In genomic region chr16:88582912-88583575, GRCh38 we compare ENCODE assay signal across 27 cellular contexts. TPM values are rescaled to one million over a fixed set of nuclear protein-coding genes. Genes with fewer than 3 reads are reported as not detected.
DNase-seq lines count a peak whose midpoint lies in the region; ATAC-seq, FAIRE-seq and TF ChIP-seq lines count a peak whose summit lies in the region.
"Had no signal": no experiment of that assay in that cellular context is flagged by ENCODE, and none has a peak within 500 bp of the region (broad histone marks: within the 10 kb centered on the region; RNA-seq: fewer than 3 reads in every experiment).

No MANE protein-coding gene starts in this region.

- no TSS peak for BruUV-seq in HepG2 (replicated peaks; lab: Mats Ljungman, UMichigan)

- H3K79me2 ChIP-seq in HepG2 (ENCODE audit: insufficient read depth, low read length): peaks cover 32% of the 10 kb centered on the region

- H3K9me3 ChIP-seq in HepG2 (ENCODE audit: low read length) (no peaks in the 10 kb centered on the region), right lobe of liver (no peaks in the 10 kb centered on the region)

- no peaks in the 10 kb centered on the region for H3K27me3 Mint-ChIP-seq in activated CD4-positive, alpha-beta T cell treated with anti-CD3 and anti-CD28 coated beads for 36 hours
- no peaks in the 10 kb centered on the region for H3K27me3 Mint-ChIP-seq in activated CD4-positive, alpha-beta T cell treated with anti-CD3 and anti-CD28 coated beads, Interleukin-2, amount 10 ng/mL, durations not matched to agents 24 days and 14 days
- H3K27me3 Mint-ChIP-seq in activated naive CD8-positive, alpha-beta T cell treated with anti-CD3 and anti-CD28 coated beads for 36 hours: no peaks in the 10 kb centered on the region

- WGBS in HepG2 (ENCODE audit: low lambda C conversion rate): 99% methylated on average over 14 of the region's 14 CpGs
- WGBS in right lobe of liver (ENCODE audit: insufficient coverage, low coverage, low lambda C conversion rate, missing lambda C conversion rate): 76% methylated on average over 11 of the region's 14 CpGs

- H3K4me2 ChIP-seq in HepG2 (ENCODE audit: low read depth, low read length): no peak overlapping the region

- FAIRE-seq in HepG2 (lab: Jason Lieb, UNC): no peak
- FAIRE-seq: D721Med, GM18507 had no signal

- ATAC-seq in activated CD4-positive, alpha-beta T cell treated with anti-CD3 and anti-CD28 coated beads for 36 hours: peak; percentile 42
- no peak for ATAC-seq in HepG2
- ATAC-seq in right lobe of liver: no peak

- H3K9ac ChIP-seq in HepG2 (ENCODE audit: insufficient read depth, low read depth, low read length): no peak overlapping the region

- H3K4me3 Mint-ChIP-seq in activated CD4-positive, alpha-beta T cell treated with anti-CD3 and anti-CD28 coated beads for 36 hours: no peak overlapping the region
- H3K4me3 Mint-ChIP-seq in activated CD4-positive, alpha-beta T cell treated with anti-CD3 and anti-CD28 coated beads, Interleukin-2, amount 10 ng/mL, durations not matched to agents 24 days and 14 days: no peak overlapping the region
- no peak overlapping the region for H3K4me3 Mint-ChIP-seq in activated naive CD8-positive, alpha-beta T cell treated with anti-CD3 and anti-CD28 coated beads for 36 hours

- H3K4me3 ChIP-seq in HepG2 (replicated peaks in 1 of 3; ENCODE audit: insufficient read depth in 1 of 3, low read depth in 2 of 3, low read length in 3 of 3) (no peak overlapping the region), right lobe of liver (no peak overlapping the region)
- H3K4me3 ChIP-seq: SK-N-MC had no signal

- peaks cover 55 to 83% of the 10 kb centered on the region in 2 experiments for H3K36me3 ChIP-seq in HepG2 (replicated peaks in 1 of 2; ENCODE audit: control insufficient read depth in 1 of 2, insufficient read depth in 2 of 2, low read length in 2 of 2)
- H3K36me3 ChIP-seq in right lobe of liver: peaks cover 0 to 25% (median 11%) of the 10 kb centered on the region in 4 donors

- TF ChIP-seq RAD21 in HepG2 (CRISPR knock-in tag; IDR thresholded peaks at IDR 0.05): no peak

- no peak for TF ChIP-seq EP300 in HepG2 (IDR thresholded peaks at IDR 0.05; ENCODE audit: low read depth in 2 of 2, low read length in 2 of 2)
- no peak for TF ChIP-seq EP300 in HepG2 (CRISPR knock-in tag; IDR thresholded peaks at IDR 0.05; ENCODE audit: borderline replicate concordance)

- intact Hi-C loops in activated CD4-positive, alpha-beta T cell treated with anti-CD3 and anti-CD28 coated beads for 36 hours (cut with DNase I, micrococcal nuclease): loop anchor here in 1 of 2 experiments (5.0 kb wide), 1 partner anchor 39 kb away; no protein-coding TSS in a partner anchor
- intact Hi-C loops in activated CD4-positive, alpha-beta T cell treated with anti-CD3 and anti-CD28 coated beads, Interleukin-2, amount 10 ng/mL, durations not matched to agents 24 days and 14 days (cut with micrococcal nuclease): no loop called here
- intact Hi-C loops in HepG2 (cut with micrococcal nuclease; ENCODE audit: unreplicated experiment) (no loop called here), right lobe of liver (cut with DNase I) (no loop called here)

- TF ChIP-seq CTCF in HepG2 (CRISPR knock-in tag; IDR thresholded peaks at IDR 0.05) (no peak), right lobe of liver (IDR thresholded peaks at IDR 0.05) (no peak), GM20000 (IDR thresholded peaks at IDR 0.05; ENCODE audit: extremely low read depth, missing control alignments) (no peak)

- CTCF ChIA-PET in activated CD4-positive, alpha-beta T cell treated with anti-CD3 and anti-CD28 coated beads for 36 hours (lab: Charles Lee): interaction anchor here (0.8 kb wide), 1 partner anchor 28 kb away, joined by 3 read pairs; no protein-coding TSS in a partner anchor
- CTCF ChIA-PET in HepG2 (lab: Yijun Ruan, JAX; ENCODE audit: low intra/inter-chr PET ratio, low total read pairs): no interaction called here

- peaks cover 49% of the 10 kb centered on the region for H3K4me1 Mint-ChIP-seq in activated CD4-positive, alpha-beta T cell treated with anti-CD3 and anti-CD28 coated beads for 36 hours
- peaks cover 21% of the 10 kb centered on the region for H3K4me1 Mint-ChIP-seq in activated CD4-positive, alpha-beta T cell treated with anti-CD3 and anti-CD28 coated beads, Interleukin-2, amount 10 ng/mL, durations not matched to agents 24 days and 14 days
- peaks cover 27% of the 10 kb centered on the region for H3K4me1 Mint-ChIP-seq in activated naive CD8-positive, alpha-beta T cell treated with anti-CD3 and anti-CD28 coated beads for 36 hours

- in situ Hi-C loops in HepG2 (cut with HindIII; ENCODE audit: extremely low pct_ligation_motif_present, low pct_unique_long_range_greater_than_20kb): no loop called here

- POLR2A ChIA-PET in activated CD4-positive, alpha-beta T cell treated with anti-CD3 and anti-CD28 coated beads for 36 hours (lab: Charles Lee): no interaction called here
- POLR2A ChIA-PET in HepG2 (lab: Yijun Ruan, JAX): interaction anchor here (1.6 kb wide), 1 partner anchor 13 kb away, joined by 5 read pairs; the partner anchor contains the start of gene ZC3H18

- H3K27ac Mint-ChIP-seq in activated CD4-positive, alpha-beta T cell treated with anti-CD3 and anti-CD28 coated beads for 36 hours: no peak overlapping the region
- H3K27ac Mint-ChIP-seq in activated CD4-positive, alpha-beta T cell treated with anti-CD3 and anti-CD28 coated beads, Interleukin-2, amount 10 ng/mL, durations not matched to agents 24 days and 14 days: no peak overlapping the region
- peak overlapping the region; percentile 16 for H3K27ac Mint-ChIP-seq in activated naive CD8-positive, alpha-beta T cell treated with anti-CD3 and anti-CD28 coated beads for 36 hours

- H3K27me3 ChIP-seq in HepG2 (ENCODE audit: control insufficient read depth in 1 of 2, insufficient read depth in 2 of 2, low read length in 2 of 2): no peaks in the 10 kb centered on the region
- H3K27me3 ChIP-seq in right lobe of liver: no peaks in the 10 kb centered on the region

- H3K36me3 Mint-ChIP-seq in activated CD4-positive, alpha-beta T cell treated with anti-CD3 and anti-CD28 coated beads for 36 hours (ENCODE audit: low read depth): peaks cover 46% of the 10 kb centered on the region
- peaks cover 50% of the 10 kb centered on the region for H3K36me3 Mint-ChIP-seq in activated CD4-positive, alpha-beta T cell treated with anti-CD3 and anti-CD28 coated beads, Interleukin-2, amount 10 ng/mL, durations not matched to agents 24 days and 14 days (ENCODE audit: low read depth)
- H3K36me3 Mint-ChIP-seq in activated naive CD8-positive, alpha-beta T cell treated with anti-CD3 and anti-CD28 coated beads for 36 hours: peaks cover 24% of the 10 kb centered on the region

- H3K27ac ChIP-seq in HepG2 (ENCODE audit: extremely low read length, insufficient read depth, low read length): no peak overlapping the region
- no peak overlapping the region for H3K27ac ChIP-seq in right lobe of liver
- H3K27ac ChIP-seq: 22Rv1, RWPE1, SK-N-MC had no signal

- H4K20me1 ChIP-seq in HepG2 (ENCODE audit: insufficient read depth, low read length): no peaks in the 10 kb centered on the region; the same call in 1 of the 2 replicates

- H3K9me3 Mint-ChIP-seq in activated CD4-positive, alpha-beta T cell treated with anti-CD3 and anti-CD28 coated beads for 36 hours (ENCODE audit: low read depth): no peaks in the 10 kb centered on the region
- no peaks in the 10 kb centered on the region for H3K9me3 Mint-ChIP-seq in activated CD4-positive, alpha-beta T cell treated with anti-CD3 and anti-CD28 coated beads, Interleukin-2, amount 10 ng/mL, durations not matched to agents 24 days and 14 days
- H3K9me3 Mint-ChIP-seq in activated naive CD8-positive, alpha-beta T cell treated with anti-CD3 and anti-CD28 coated beads for 36 hours: no peaks in the 10 kb centered on the region

- no peak for TF ChIP-seq POLR2A in HepG2 (IDR thresholded peaks at IDR 0.05; ENCODE audit: insufficient read depth in 1 of 2, low read depth in 2 of 2, low read length in 2 of 2)
- TF ChIP-seq POLR2A in right lobe of liver (IDR thresholded peaks at IDR 0.05): no peak

- H3K4me1 ChIP-seq in HepG2 (ENCODE audit: insufficient read depth, low read length): no peaks in the 10 kb centered on the region
- no peaks in the 10 kb centered on the region for H3K4me1 ChIP-seq in right lobe of liver

- H2AFZ ChIP-seq in HepG2 (ENCODE audit: low read length): no peak overlapping the region

- peak; percentile 27 for DNase-seq in activated CD4-positive, alpha-beta T cell treated with anti-CD3 and anti-CD28 coated beads for 36 hours
- no peak for DNase-seq in activated CD4-positive, alpha-beta T cell treated with anti-CD3 and anti-CD28 coated beads, Interleukin-2, amount 10 ng/mL, durations not matched to agents 24 days and 14 days
- DNase-seq in HepG2 (ENCODE audit: low spot score): no peak
- no peak for DNase-seq in right lobe of liver
- no peak for DNase-seq in activated naive CD8-positive, alpha-beta T cell treated with anti-CD3 and anti-CD28 coated beads for 36 hours
- no peak for DNase-seq in OCI-M1 (lab: John Stamatoyannopoulos, UW)
- no peak for DNase-seq in GM20000 (ENCODE audit: low spot score)
- no peak for DNase-seq in NCI-H1092 treated with DMSO at 0.1 percent for 48 hours (lab: John Stamatoyannopoulos, UW)
- DNase-seq: AML-193, C1 segment of cervical spinal cord, DMS53, GDM1, KBM-7, MM.1S, NCI-H1092, NCI-H1436 treated with DMSO at 0.1 percent for 48 hours, NCI-H1930, NCI-H510A treated with DMSO at 0.1 percent for 48 hours, NCI-H748 treated with DMSO at 0.1 percent for 48 hours, SHP77 treated with DMSO at 0.1 percent for 48 hours had no signal

RNA-seq across cellular contexts. Expression of gene ZC3H18, which starts 12.8 kb away (rescaled TPM):
- 10 to 100 TPM; 70.0 to 76.4 TPM for total RNA-seq in activated CD4-positive, alpha-beta T cell treated with anti-CD3 and anti-CD28 coated beads for 36 hours
- total RNA-seq in activated CD4-positive, alpha-beta T cell treated with anti-CD3 and anti-CD28 coated beads, Interleukin-2, amount 10 ng/mL, durations not matched to agents 24 days and 14 days: 106 and 118 TPM in 2 replicates
- 19.7 and 27.4 TPM in 2 replicates for total RNA-seq in HepG2 (2016; rRNA removed; fragmentation: Illumina TruSeq; extraction: Trizol)
- total RNA-seq in HepG2 (2016; cell fraction: cytosol; rRNA removed; fragmentation: Illumina TruSeq; extraction: Trizol; ENCODE audit: low read depth): 19.4 and 24.7 TPM in 2 replicates
- total RNA-seq in HepG2 (2016; cell fraction: insoluble cytoplasmic fraction; rRNA removed; fragmentation: Illumina TruSeq; extraction: Trizol): 14.3 and 27.1 TPM in 2 replicates
- 13.2 and 13.7 TPM in 2 replicates for total RNA-seq in HepG2 (2016; cell fraction: membrane; rRNA removed; fragmentation: Illumina TruSeq; extraction: Trizol)
- 23.0 and 25.0 TPM in 2 replicates for total RNA-seq in HepG2 (2016; cell fraction: nucleus; rRNA removed; fragmentation: Illumina TruSeq; extraction: Trizol)
- 11.2 and 12.7 TPM in 2 replicates for polyA plus RNA-seq in HepG2 (2011; rRNA removed)
- polyA plus RNA-seq in HepG2 (2011; cell fraction: cytosol; rRNA removed): 5.1 and 6.6 TPM in 2 replicates
- polyA plus RNA-seq in HepG2 (2011; cell fraction: nucleus; rRNA removed): 52.8 and 62.1 TPM in 2 replicates
- 25.6 and 26.4 TPM in 2 replicates for polyA plus RNA-seq in HepG2 (2012)
- polyA plus RNA-seq in HepG2 (2016; cell fraction: cytosol; fragmentation: Illumina TruSeq; extraction: Trizol; ENCODE audit: low read depth): 2.5 and 2.8 TPM in 2 replicates
- 25.5 and 39.1 TPM in 2 replicates for polyA plus RNA-seq in HepG2 (2016; cell fraction: insoluble cytoplasmic fraction; fragmentation: Illumina TruSeq; extraction: Trizol; ENCODE audit: low read depth)
- polyA plus RNA-seq in HepG2 (2016; cell fraction: membrane; fragmentation: Illumina TruSeq; extraction: Trizol; ENCODE audit: low read depth): 6.0 and 7.1 TPM in 2 replicates
- 81.5 and 103 TPM in 2 replicates for polyA plus RNA-seq in HepG2 (2016; cell fraction: nucleus; fragmentation: Illumina TruSeq; extraction: Trizol; ENCODE audit: insufficient read depth, low read depth)
- polyA minus RNA-seq in HepG2 (2011; rRNA and poly(A)+ RNA removed; ENCODE audit: low replicate concordance): 8.7 and 11.6 TPM in 2 replicates
- polyA minus RNA-seq in HepG2 (2011; cell fraction: cytosol; rRNA and poly(A)+ RNA removed): 9.7 and 11.0 TPM in 2 replicates
- 21.3 and 25.5 TPM in 2 replicates for polyA minus RNA-seq in HepG2 (2011; cell fraction: nucleus; rRNA and poly(A)+ RNA removed)
- 10 to 100 TPM in 5 of 6 experiments, 1 to 10 TPM in 1; 8.7 to 22.8 (median 16.4) TPM for total RNA-seq in right lobe of liver
- 10 to 100 TPM; 84.3 to 86.8 TPM for total RNA-seq in activated naive CD8-positive, alpha-beta T cell treated with anti-CD3 and anti-CD28 coated beads for 36 hours

RNA-seq across cellular contexts. Expression of gene IL17C, which starts 55.3 kb away (rescaled TPM):
- under 1 TPM in 1 of 2 experiments, not detected in 1; 0.18 TPM for total RNA-seq in activated CD4-positive, alpha-beta T cell treated with anti-CD3 and anti-CD28 coated beads for 36 hours
- total RNA-seq in activated CD4-positive, alpha-beta T cell treated with anti-CD3 and anti-CD28 coated beads, Interleukin-2, amount 10 ng/mL, durations not matched to agents 24 days and 14 days: not detected in 2 replicates
- total RNA-seq in HepG2 (2016; rRNA removed; fragmentation: Illumina TruSeq; extraction: Trizol) (not detected in 2 replicates), right lobe of liver (not detected)
- total RNA-seq in HepG2 (2016; cell fraction: cytosol; rRNA removed; fragmentation: Illumina TruSeq; extraction: Trizol; ENCODE audit: low read depth): not detected in 2 replicates
- total RNA-seq in HepG2 (2016; cell fraction: insoluble cytoplasmic fraction; rRNA removed; fragmentation: Illumina TruSeq; extraction: Trizol): not detected in 2 replicates
- not detected in 2 replicates for total RNA-seq in HepG2 (2016; cell fraction: membrane; rRNA removed; fragmentation: Illumina TruSeq; extraction: Trizol)
- total RNA-seq in HepG2 (2016; cell fraction: nucleus; rRNA removed; fragmentation: Illumina TruSeq; extraction: Trizol): not detected in 2 replicates
- not detected in 2 replicates for polyA plus RNA-seq in HepG2 (2011; rRNA removed)
- polyA plus RNA-seq in HepG2 (2011; cell fraction: cytosol; rRNA removed): not detected in 2 replicates
- not detected in 2 replicates for polyA plus RNA-seq in HepG2 (2011; cell fraction: nucleus; rRNA removed)
- polyA plus RNA-seq in HepG2 (2012): not detected in 2 replicates
- polyA plus RNA-seq in HepG2 (2016; cell fraction: cytosol; fragmentation: Illumina TruSeq; extraction: Trizol; ENCODE audit: low read depth): not detected in 2 replicates
- polyA plus RNA-seq in HepG2 (2016; cell fraction: insoluble cytoplasmic fraction; fragmentation: Illumina TruSeq; extraction: Trizol; ENCODE audit: low read depth): not detected in 2 replicates
- not detected in 2 replicates for polyA plus RNA-seq in HepG2 (2016; cell fraction: membrane; fragmentation: Illumina TruSeq; extraction: Trizol; ENCODE audit: low read depth)
- not detected in 2 replicates for polyA plus RNA-seq in HepG2 (2016; cell fraction: nucleus; fragmentation: Illumina TruSeq; extraction: Trizol; ENCODE audit: insufficient read depth, low read depth)
- not detected in 2 replicates for polyA minus RNA-seq in HepG2 (2011; rRNA and poly(A)+ RNA removed; ENCODE audit: low replicate concordance)
- not detected in 2 replicates for polyA minus RNA-seq in HepG2 (2011; cell fraction: cytosol; rRNA and poly(A)+ RNA removed)
- polyA minus RNA-seq in HepG2 (2011; cell fraction: nucleus; rRNA and poly(A)+ RNA removed): not detected in 2 replicates
- total RNA-seq in activated naive CD8-positive, alpha-beta T cell treated with anti-CD3 and anti-CD28 coated beads for 36 hours: not detected
- total RNA-seq: H4 had no signal
- polyA plus RNA-seq: AG04450 had no signal
